In genomic region chr2:229956491-229956890, GRCh38 we compare ENCODE assay signal across 7 cellular contexts.
"Had no signal": no experiment of that assay in that cellular context is flagged by ENCODE, and none has a peak within 500 bp of the region (broad histone marks: within the 10 kb centered on the region; RNA-seq: fewer than 3 reads in every experiment).

No MANE protein-coding gene starts in this region.

- DNase-seq: GM23248, GOT3, H7, HCEC 1CT, IMR-90 had no signal

- H2AFZ ChIP-seq: GM23248 had no signal

- H3K4me3 ChIP-seq: GM23248, K562 had no signal

- H3K27ac ChIP-seq: GM23248, HL-60 had no signal

- H3K9ac ChIP-seq: GM23248 had no signal
